In genomic region chr10:62866451-62866850, GRCh38 we compare ENCODE assay signal across 17 cellular contexts. TPM values are rescaled to one million over a fixed set of nuclear protein-coding genes. Genes with fewer than 3 reads are reported as not detected.
A peak's percentile ranks its signal among the peaks of the same experiment; 100 is the strongest.
DNase-seq lines count a peak whose midpoint lies in the region; ATAC-seq, FAIRE-seq and TF ChIP-seq lines count a peak whose summit lies in the region.
"Had no signal": no experiment of that assay in that cellular context is flagged by ENCODE, and none has a peak within 500 bp of the region (broad histone marks: within the 10 kb centered on the region; RNA-seq: fewer than 3 reads in every experiment).

No MANE protein-coding gene starts in this region.

- no peak overlapping the region for H3K4me3 ChIP-seq in GM23248
- H3K4me3 ChIP-seq in bronchial epithelial cell (ENCODE audit: low read depth, low read length), result no peak overlapping the region
- H3K4me3 ChIP-seq in fibroblast of pulmonary artery (replicated peaks; ENCODE audit: low read depth, low read length), result no peak overlapping the region
- no peak overlapping the region for H3K4me3 ChIP-seq in pancreas
- H3K4me3 ChIP-seq: HAP-1, SJSA1 had no signal

- TF ChIP-seq CTCF in bronchial epithelial cell (IDR thresholded peaks at IDR 0.05; ENCODE audit: insufficient read depth, low read length, severe bottlenecking), result no peak
- no peak for TF ChIP-seq CTCF in fibroblast of pulmonary artery (IDR thresholded peaks at IDR 0.05; ENCODE audit: low read length, missing control alignments)
- TF ChIP-seq CTCF in pancreas (IDR thresholded peaks at IDR 0.05), result no peak

- H3F3A ChIP-seq in GM23248 (ENCODE audit: insufficient read depth), result peaks cover 21% of the 10 kb centered on the region

- peaks cover 24% of the 10 kb centered on the region for H3K4me1 ChIP-seq in GM23248 (ENCODE audit: insufficient read depth)
- H3K4me1 ChIP-seq in pancreas, result no peaks in the 10 kb centered on the region
- H3K4me1 ChIP-seq: BE2C, HAP-1, SJSA1 had no signal

- no peaks in the 10 kb centered on the region for H4K20me1 ChIP-seq in GM23248 (ENCODE audit: insufficient read depth)

- H3K27me3 ChIP-seq in GM23248 (replicated peaks; ENCODE audit: insufficient read depth) (no peaks in the 10 kb centered on the region), bronchial epithelial cell (ENCODE audit: control insufficient read depth, insufficient read depth, low read length) (no peaks in the 10 kb centered on the region), pancreas (no peaks in the 10 kb centered on the region)
- H3K27me3 ChIP-seq: BE2C, SJSA1 had no signal

- H3K36me3 ChIP-seq in GM23248 (ENCODE audit: low read depth), result no peaks in the 10 kb centered on the region
- H3K36me3 ChIP-seq in bronchial epithelial cell (ENCODE audit: control insufficient read depth, insufficient read depth, low read length), result no peaks in the 10 kb centered on the region
- H3K36me3 ChIP-seq in pancreas, result no peaks in the 10 kb centered on the region
- H3K36me3 ChIP-seq: BE2C, HAP-1, SJSA1 had no signal

- no peak overlapping the region for H3K9ac ChIP-seq in GM23248

- H3K9me2 ChIP-seq in GM23248 (ENCODE audit: insufficient read depth), result no peaks in the 10 kb centered on the region

- DNase-seq in GM23248 (peak; percentile 88), bronchial epithelial cell (ENCODE audit: low read depth) (peak; percentile 40), fibroblast of pulmonary artery (ENCODE audit: low read depth) (peak; percentile 7), NOMO-1 (lab: John Stamatoyannopoulos, UW; ENCODE audit: unreplicated experiment in 2 of 2) (no peak), pancreas (no peak)
- DNase-seq: BE2C; CD4-positive, CD25-positive, alpha-beta regulatory T cell; Karpas-422; NCI-H1417 treated with DMSO at 0.1 percent for 48 hours; NCI-H187 treated with DMSO at 0.1 percent for 48 hours; NCI-H2227 treated with DMSO at 0.1 percent for 48 hours; NCI-H510A treated with DMSO at 0.1 percent for 48 hours; NCI-H774 had no signal

- in situ Hi-C loops in GM23248 (cut with MboI), result no loop called here

- H3K27ac ChIP-seq in GM23248 (peak overlapping the region; percentile 63), pancreas (no peak overlapping the region)
- H3K27ac ChIP-seq: SJSA1 had no signal

- H2AFZ ChIP-seq in GM23248, result no peak overlapping the region

- FAIRE-seq in bronchial epithelial cell (lab: Jason Lieb, UNC) (no peak), pancreas (lab: Jason Lieb, UNC) (no peak)

- peak overlapping the region; percentile 13 for H3K4me2 ChIP-seq in GM23248 (ENCODE audit: unreplicated experiment)

- 2 to 5% methylated on average over 2 of the region's 2 CpGs for WGBS in GM23248 (ENCODE audit: low coverage in 1 of 2, low lambda C conversion rate in 2 of 2, missing lambda C conversion rate in 2 of 2), 2 experiments
- WGBS in pancreas, 2 donors, result 49 to 53% methylated on average over 2 of the region's 2 CpGs

- H3K79me2 ChIP-seq in GM23248 (ENCODE audit: insufficient read depth), result no peaks in the 10 kb centered on the region

- intact Hi-C loops in pancreas (cut with DNase I), result no loop called here

- ATAC-seq in HG03095 (IDR thresholded peaks at IDR 0.05; ENCODE audit: unreplicated experiment), result no peak
- no peak for ATAC-seq in GM19397 (IDR thresholded peaks at IDR 0.05; ENCODE audit: unreplicated experiment)
- no peak for ATAC-seq in pancreas

- no peaks in the 10 kb centered on the region for H3K9me3 ChIP-seq in GM23248 (ENCODE audit: low read depth)
- no peaks in the 10 kb centered on the region for H3K9me3 ChIP-seq in pancreas
- H3K9me3 ChIP-seq: BE2C, HAP-1, SJSA1 had no signal

RNA-seq across cellular contexts. Expression of gene EGR2, which starts 50.3 kb away (rescaled TPM):
- total RNA-seq in GM23248 (2014; rRNA removed; shearing (Covaris generic)), result 0.76 and 1.1 TPM in 2 replicates
- polyA plus RNA-seq in GM23248 (2016; fragmentation: Nextera tagmentation; extraction: Ambion mirVana), result 2.2 and 2.6 TPM in 2 replicates
- 0.13 and 0.26 TPM in 2 replicates for total RNA-seq in bronchial epithelial cell
- 1 to 10 TPM in 3 of 6 donors, under 1 TPM in 3; 0.42 to 2.7 (median 1.2) TPM for total RNA-seq in pancreas
- polyA plus RNA-seq in pancreas, result under 1 TPM; 0.61 to 0.68 TPM
- total RNA-seq: SJSA1 had no signal

Comparison
In these comparisons a context has a peak if more than half of its experiments do, and no peak if none do; other contexts are left out.
1. DNase-seq: peak in GM23248 (single experiment), bronchial epithelial cell (single experiment) and fibroblast of pulmonary artery (single experiment); none in NOMO-1 (0 of 2) and pancreas (0 of 6).